Comparison of ENCODE assay signal across 8 cellular contexts in genomic region chr11:30917859-30918478, GRCh38.
A peak's percentile ranks its signal among the peaks of the same experiment; 100 is the strongest.
DNase-seq lines count a peak whose midpoint lies in the region; ATAC-seq and TF ChIP-seq lines count a peak whose summit lies in the region.

No MANE protein-coding gene starts in this region.

- peak; percentile 45 for DNase-seq in COR-L47 (lab: John Stamatoyannopoulos, UW)
- DNase-seq in NCI-H82 (lab: John Stamatoyannopoulos, UW): peak; percentile 71
- DNase-seq in choroid plexus epithelial cell (ENCODE audit: low read depth): peak; percentile 72
- no peak for DNase-seq in lower lobe of right lung
- DNase-seq in activated CD8-positive, alpha-beta memory T cell treated with anti-CD3 and anti-CD28 coated beads, Interleukin-2, amount 50 U/mL, for 48 hours: no peak
- DNase-seq in GDM1 (lab: John Stamatoyannopoulos, UW): no peak

- H3K4me1 ChIP-seq in lower lobe of right lung: no peaks in the 10 kb centered on the region

- no peaks in the 10 kb centered on the region for H3K27me3 ChIP-seq in lower lobe of right lung (ENCODE audit: low read depth)

- TF ChIP-seq CTCF in choroid plexus epithelial cell (conservative IDR thresholded peaks at IDR 0.05; ENCODE audit: low read depth, low read length): peak; percentile 65
- TF ChIP-seq CTCF in lower lobe of right lung (IDR thresholded peaks at IDR 0.05): peak; percentile 68

- no peaks in the 10 kb centered on the region for H3K9me3 ChIP-seq in lower lobe of right lung

- intact Hi-C loops in lower lobe of right lung (cut with DNase I): loop anchor here (10.0 kb wide), 1 partner anchor 573 kb away; no protein-coding TSS in a partner anchor

- ATAC-seq in GM19023 (IDR thresholded peaks at IDR 0.05; ENCODE audit: unreplicated experiment): peak; percentile 52
- ATAC-seq in HG03457 (IDR thresholded peaks at IDR 0.05; ENCODE audit: unreplicated experiment): peak; percentile 51
- ATAC-seq in lower lobe of right lung: peak in 1 of 2 donors; percentile 65

- H3K27ac ChIP-seq in lower lobe of right lung: no peak overlapping the region

- H3K4me3 ChIP-seq in choroid plexus epithelial cell (ENCODE audit: low read depth, low read length): no peak overlapping the region
- H3K4me3 ChIP-seq in lower lobe of right lung: no peak overlapping the region

- H3K36me3 ChIP-seq in lower lobe of right lung: no peaks in the 10 kb centered on the region

Comparison
In these comparisons a context has a peak if more than half of its experiments do, and no peak if none do; other contexts are left out.
1. DNase-seq: peak in COR-L47 (single experiment), NCI-H82 (single experiment) and choroid plexus epithelial cell (single experiment); none in lower lobe of right lung (single experiment), activated CD8-positive, alpha-beta memory T cell treated with anti-CD3 and anti-CD28 coated beads, Interleukin-2, amount 50 U/mL, for 48 hours (single experiment) and GDM1 (single experiment).